10 cellular contexts compared by ENCODE assay signal in the genomic region with DNA sequence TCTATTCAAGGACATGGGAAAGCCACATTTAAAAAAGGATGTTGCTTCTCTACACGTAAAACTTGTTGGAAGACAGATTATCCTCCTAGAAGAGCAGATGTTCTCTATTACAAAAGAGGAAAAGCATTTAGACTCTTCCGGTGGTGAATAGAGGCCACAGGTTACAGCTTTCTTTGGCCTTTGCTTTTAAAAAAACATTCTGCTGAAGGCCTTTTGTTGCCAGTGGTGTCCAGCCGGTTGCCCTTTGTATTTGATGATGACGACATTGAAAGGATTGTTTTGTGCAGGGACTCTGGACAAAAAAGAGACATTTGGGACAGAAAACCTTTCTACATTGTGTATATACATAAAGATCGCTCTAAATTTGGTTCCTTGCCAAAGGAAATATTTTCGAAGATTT.
DNase-seq lines count a peak whose midpoint lies in the region; ATAC-seq, FAIRE-seq and TF ChIP-seq lines count a peak whose summit lies in the region.
"Had no signal": no experiment of that assay in that cellular context is flagged by ENCODE, and none has a peak within 500 bp of the region (broad histone marks: within the 10 kb centered on the region; RNA-seq: fewer than 3 reads in every experiment).

No MANE protein-coding gene starts in this region.

- H2BK20ac ChIP-seq in H1 (ENCODE audit: low read length), result no peak overlapping the region

- POLR2A ChIA-PET in H1 (lab: Charles Lee; ENCODE audit: partially characterized antibody), result no interaction called here

- H3K36me3 ChIP-seq in H1 (ENCODE audit: control insufficient read depth in 2 of 4, insufficient read depth in 4 of 4, low read length in 3 of 4) (no peaks in the 10 kb centered on the region), mesenchymal stem cell (ENCODE audit: control insufficient read depth in 1 of 2, insufficient read depth in 2 of 2, low read depth in 1 of 2, low read length in 2 of 2) (no peaks in the 10 kb centered on the region)

- no peak for TF ChIP-seq CTCF in AG10803 (conservative IDR thresholded peaks at IDR 0.05; ENCODE audit: low read length)
- TF ChIP-seq CTCF in H1 (IDR thresholded peaks at IDR 0.05; ENCODE audit: control extremely low read depth in 1 of 3, insufficient read depth in 1 of 3, low read depth in 1 of 3, low read length in 3 of 3), result no peak

- CTCF ChIA-PET in H1 (lab: Charles Lee; ENCODE audit: partially characterized antibody), result interaction anchor here (1.0 to 2.1 kb wide), 3 partner anchors 14 to 29 kb away, joined by 3 to 6 read pairs (median 4); no protein-coding TSS in a partner anchor

- H3K4me3 ChIP-seq in AG10803 (ENCODE audit: low read length) (no peak overlapping the region), H1 (ENCODE audit: extremely low read depth in 1 of 4, insufficient read depth in 2 of 4, low read depth in 3 of 4, low read length in 4 of 4) (0 out of 8 replicates have a peak overlapping the region, but pooled peaks of 1 of the 4 experiments have one; percentile 9), mesenchymal stem cell (ENCODE audit: insufficient read depth in 1 of 2, low read depth in 1 of 2, low read length in 2 of 2) (no peak overlapping the region)
- H3K4me3 ChIP-seq: testis had no signal

- H3K4me2 ChIP-seq in H1 (ENCODE audit: insufficient read depth in 1 of 2, low read depth in 2 of 2, low read length in 2 of 2) (peak overlapping the region in 1 of 2 experiments; percentile 4; a peak in 1 of 4 replicates), mesenchymal stem cell (ENCODE audit: low read length, poor library complexity, severe bottlenecking) (peak overlapping the region; percentile 34)

- TF ChIP-seq EP300 in H1 (IDR thresholded peaks at IDR 0.05; ENCODE audit: borderline replicate concordance in 1 of 2, low read depth in 2 of 2, low read length in 2 of 2), result no peak

- H2AFZ ChIP-seq in H1 (ENCODE audit: low read length) (no peak overlapping the region), mesenchymal stem cell (ENCODE audit: low read depth, low read length) (no peak overlapping the region)

- H3K9me3 ChIP-seq in H1 (ENCODE audit: insufficient read depth in 2 of 2, low read depth in 1 of 2, low read length in 1 of 2) (no peaks in the 10 kb centered on the region), mesenchymal stem cell (ENCODE audit: control insufficient read depth, low read length) (no peaks in the 10 kb centered on the region)
- H3K9me3 ChIP-seq: testis had no signal

- no peaks in the 10 kb centered on the region for H3K27me3 ChIP-seq in H1 (replicated peaks in 1 of 4; ENCODE audit: control insufficient read depth in 3 of 4, extremely low read depth in 1 of 4, insufficient read depth in 3 of 4, low read length in 3 of 4)
- no peaks in the 10 kb centered on the region for H3K27me3 ChIP-seq in mesenchymal stem cell (ENCODE audit: control insufficient read depth in 1 of 2, insufficient read depth in 1 of 2, low read length in 2 of 2)
- H3K27me3 ChIP-seq: testis had no signal

- H3K14ac ChIP-seq in H1 (ENCODE audit: insufficient read length), result no peak overlapping the region
- H3K14ac ChIP-seq in mesenchymal stem cell (ENCODE audit: low read length in 2 of 2), result no peak overlapping the region

- no peaks in the 10 kb centered on the region for H3K79me1 ChIP-seq in H1 (ENCODE audit: low read depth, low read length)
- peaks cover 9% of the 10 kb centered on the region for H3K79me1 ChIP-seq in mesenchymal stem cell (replicated peaks; ENCODE audit: low read length, poor library complexity, severe bottlenecking)

- H3K4ac ChIP-seq in H1 (replicated peaks; ENCODE audit: insufficient read length, low read depth, low read length), result no peak overlapping the region
- H3K4ac ChIP-seq in mesenchymal stem cell (ENCODE audit: low read depth in 1 of 2, low read length in 2 of 2), result no peak overlapping the region

- H2BK12ac ChIP-seq in H1 (ENCODE audit: low read depth, low read length), result no peak overlapping the region
- H2BK12ac ChIP-seq in mesenchymal stem cell (ENCODE audit: low read length in 2 of 2), result no peak overlapping the region

- H2BK120ac ChIP-seq in H1 (replicated peaks; ENCODE audit: low read depth, low read length), result no peak overlapping the region
- H2BK120ac ChIP-seq in mesenchymal stem cell (ENCODE audit: low read depth, low read length), result no peak overlapping the region

- H3K27ac ChIP-seq in H1 (ENCODE audit: low read depth, low read length) (no peak overlapping the region), mesenchymal stem cell (ENCODE audit: low read length, poor library complexity, severe bottlenecking) (peak overlapping the region; percentile 89)
- H3K27ac ChIP-seq: testis had no signal

- H4K5ac ChIP-seq in H1 (ENCODE audit: insufficient read length, low read depth, low read length), result no peak overlapping the region

- H2BK15ac ChIP-seq in H1 (ENCODE audit: low read length), result no peak overlapping the region
- no peak overlapping the region for H2BK15ac ChIP-seq in mesenchymal stem cell (ENCODE audit: low read depth, poor library complexity, severe bottlenecking)

- TF ChIP-seq POLR2A in H1 (IDR thresholded peaks at IDR 0.05; ENCODE audit: control extremely low read depth in 1 of 2, low read depth in 2 of 2, low read length in 2 of 2), result no peak

- H3K9ac ChIP-seq in H1 (replicated peaks in 1 of 4; ENCODE audit: extremely low read depth in 1 of 4, low read depth in 3 of 4, low read length in 3 of 4) (no peak overlapping the region), mesenchymal stem cell (ENCODE audit: low read length) (peak overlapping the region; percentile 35)

- H3K4me1 ChIP-seq in H1 (replicated peaks in 1 of 4; ENCODE audit: control insufficient read depth in 3 of 4, insufficient read depth in 4 of 4, low read length in 3 of 4), result peaks cover 0 to 6% (median 0%) of the 10 kb centered on the region in 4 experiments; a peak in 1 of 7 replicates
- peaks cover 11% of the 10 kb centered on the region for H3K4me1 ChIP-seq in mesenchymal stem cell (ENCODE audit: control insufficient read depth, insufficient read depth, low read depth, low read length)

- no peak for TF ChIP-seq RAD21 in H1 (IDR thresholded peaks at IDR 0.05 in 1 of 2, conservative IDR thresholded peaks at IDR 0.05 in 1 of 2; ENCODE audit: low read depth in 2 of 2, low read length in 2 of 2)

- no peak overlapping the region for H4K8ac ChIP-seq in H1 (ENCODE audit: extremely low read depth, insufficient read depth, low read length)
- H4K8ac ChIP-seq in mesenchymal stem cell (ENCODE audit: low read length), result no peak overlapping the region

- H2AK5ac ChIP-seq in H1 (ENCODE audit: low read depth, low read length), result no peak overlapping the region
- H2AK5ac ChIP-seq in mesenchymal stem cell (ENCODE audit: low read length, severe bottlenecking), result no peak overlapping the region

- H3K79me2 ChIP-seq in H1 (ENCODE audit: control insufficient read depth in 1 of 2, insufficient read depth in 2 of 2, low read length in 2 of 2), result no peaks in the 10 kb centered on the region

- no peak for ATAC-seq in HG03342 (IDR thresholded peaks at IDR 0.05; ENCODE audit: unreplicated experiment)

- H4K91ac ChIP-seq in H1 (replicated peaks; ENCODE audit: insufficient read length, low read length) (no peak overlapping the region), mesenchymal stem cell (ENCODE audit: low read length) (no peak overlapping the region)

- H2BK5ac ChIP-seq in H1 (ENCODE audit: low read depth, low read length), result no peak overlapping the region
- no peak overlapping the region for H2BK5ac ChIP-seq in mesenchymal stem cell (ENCODE audit: low read depth, low read length, poor library complexity, severe bottlenecking)

- no peak overlapping the region for H3K18ac ChIP-seq in H1 (ENCODE audit: extremely low read depth, low read length)
- no peak overlapping the region for H3K18ac ChIP-seq in mesenchymal stem cell (ENCODE audit: low read depth in 1 of 2, low read length in 2 of 2)

- DNase-seq in AG10803 (ENCODE audit: low read depth) (peak; percentile 74), NCI-H345 (lab: John Stamatoyannopoulos, UW) (peak; percentile 17), H1 (ENCODE audit: low read depth in 1 of 2, low spot score in 2 of 2) (no peak), mesenchymal stem cell (peak; percentile 75), germinal center (ENCODE audit: low spot score) (no peak), GM19240 (ENCODE audit: insufficient read length, low spot score) (no peak), NAMALWA (ENCODE audit: low spot score) (no peak)
- DNase-seq: CD4-positive, CD25-positive, alpha-beta regulatory T cell; testis had no signal

- no peak overlapping the region for H3K23ac ChIP-seq in H1 (ENCODE audit: insufficient read length)
- no peak overlapping the region for H3K23ac ChIP-seq in mesenchymal stem cell (ENCODE audit: low read length in 2 of 2)

- no peak overlapping the region for H3K56ac ChIP-seq in H1 (replicated peaks; ENCODE audit: insufficient read length, low read depth, low read length)

- no peaks in the 10 kb centered on the region for H3K23me2 ChIP-seq in H1 (ENCODE audit: low read depth, low read length)

- 41% methylated on average over 6 of the region's 6 CpGs; no CpG with 5 or more reads in 1 of the 2 experiments for WGBS in H1 (ENCODE audit: extremely low coverage in 1 of 2, insufficient coverage in 1 of 2, insufficient read length in 1 of 2, insufficient replicate concordance in 2 of 2, low coverage in 1 of 2, low lambda C conversion rate in 2 of 2, missing lambda C conversion rate in 1 of 2), 2 experiments
- 31% methylated on average over 5 of the region's 6 CpGs for WGBS in mesenchymal stem cell

- FAIRE-seq in H1 (lab: Jason Lieb, UNC), result no peak

- H4K20me1 ChIP-seq in H1 (replicated peaks in 1 of 2; ENCODE audit: control insufficient read depth in 1 of 2, insufficient read depth in 2 of 2, low read length in 2 of 2), result no peaks in the 10 kb centered on the region

TF ChIP-seq in H1, 55 proteins besides CTCF, POLR2A, EP300 and RAD21:
- TF ChIP-seq EZH2 (IDR thresholded peaks at IDR 0.05; ENCODE audit: low read depth, low read length, severe bottlenecking) (no peak), CREB1 (IDR thresholded peaks at IDR 0.05) (0 out of 2 replicates have a peak, but pooled peaks have one; percentile 18), POLR2AphosphoS5 (IDR thresholded peaks at IDR 0.05; ENCODE audit: low read depth, low read length) (no peak), E2F6 (IDR thresholded peaks at IDR 0.05) (no peak), JUN (IDR thresholded peaks at IDR 0.05; ENCODE audit: low read depth, low read length) (no peak), NRF1 (IDR thresholded peaks at IDR 0.05; ENCODE audit: low read depth, low read length) (no peak)

Comparison
In these comparisons a context has a peak if more than half of its experiments do, and no peak if none do; other contexts are left out.
1. DNase-seq: peak in AG10803 (single experiment), NCI-H345 (single experiment) and mesenchymal stem cell (single experiment); none in H1 (0 of 2), germinal center (single experiment), GM19240 (single experiment) and NAMALWA (single experiment).